Comparison of ENCODE assay signal across 9 cellular contexts in genomic region chr6:43368517-43369160, GRCh38. TPM values are rescaled to one million over a fixed set of nuclear protein-coding genes. Genes with fewer than 3 reads are reported as not detected.
DNase-seq lines count a peak whose midpoint lies in the region; ATAC-seq, FAIRE-seq and TF ChIP-seq lines count a peak whose summit lies in the region.
"Had no signal": no experiment of that assay in that cellular context is flagged by ENCODE, and none has a peak within 500 bp of the region (broad histone marks: within the 10 kb centered on the region; RNA-seq: fewer than 3 reads in every experiment).

No MANE protein-coding gene starts in this region.

- peak overlapping the region; percentile 91 for H3K27ac Mint-ChIP-seq in CD8-positive, alpha-beta T cell
- peak overlapping the region; percentile 55 for H3K27ac Mint-ChIP-seq in activated naive CD4-positive, alpha-beta T cell treated with anti-CD3 and anti-CD28 coated beads for 36 hours

- CTCF ChIA-PET in CD8-positive, alpha-beta T cell (lab: Charles Lee), result interaction anchor here (0.7 to 2.6 kb wide), 11 partner anchors 9 to 215 kb away, joined by 3 to 17 read pairs (median 4); no protein-coding TSS in a partner anchor
- CTCF ChIA-PET in activated naive CD4-positive, alpha-beta T cell treated with anti-CD3 and anti-CD28 coated beads for 36 hours (lab: Charles Lee), result interaction anchor here (1.0 to 1.3 kb wide), 3 partner anchors 11 to 29 kb away, joined by 3 to 4 read pairs (median 3); no protein-coding TSS in a partner anchor

- H3F3A ChIP-seq in MM.1S (ENCODE audit: insufficient read depth, low read length) (no peaks in the 10 kb centered on the region), neural cell (ENCODE audit: insufficient read depth, low read length, poor library complexity, severe bottlenecking) (no peaks in the 10 kb centered on the region)

- peak in 2 of 7 experiments; percentile 15 to 49 for DNase-seq in CD8-positive, alpha-beta T cell
- DNase-seq in MM.1S, result peak; percentile 23
- DNase-seq in activated naive CD4-positive, alpha-beta T cell treated with anti-CD3 and anti-CD28 coated beads for 36 hours, result peak; percentile 27
- peak; percentile 35 to 40 for DNase-seq in frontal cortex (ENCODE audit: low spot score in 2 of 2)
- no peak for DNase-seq in activated CD4-positive, CD25-positive, alpha-beta regulatory T cell (lab: John Stamatoyannopoulos, UW)
- no peak for DNase-seq in NCI-H774 (lab: John Stamatoyannopoulos, UW)

- peak overlapping the region; percentile 88 for H3K4me2 ChIP-seq in MM.1S (ENCODE audit: low read depth, low read length)
- peak overlapping the region; percentile 95 for H3K4me2 ChIP-seq in neural cell (ENCODE audit: low read length)

- TF ChIP-seq RAD21 in neural cell (conservative IDR thresholded peaks at IDR 0.05), result no peak

- H3K9me3 Mint-ChIP-seq in CD8-positive, alpha-beta T cell, result no peaks in the 10 kb centered on the region
- no peaks in the 10 kb centered on the region for H3K9me3 Mint-ChIP-seq in activated naive CD4-positive, alpha-beta T cell treated with anti-CD3 and anti-CD28 coated beads for 36 hours

- H3K9ac ChIP-seq in MM.1S (ENCODE audit: low read length) (peak overlapping the region; percentile 51; the same call in 1 of the 2 replicates), neural cell (ENCODE audit: low read length) (peak overlapping the region; percentile 87)

- intact Hi-C loops in CD8-positive, alpha-beta T cell (cut with DNase I, micrococcal nuclease), result loop anchor here (1.0 to 2.0 kb wide), 10 partner anchors 15 to 439 kb away; partner anchors contain the start of genes ABCC10 (in 2 of the 2), TJAP1 (in 2 of the 2), CNPY3 (in 1 of the 2) and GTPBP2 (in 1 of the 2)
- intact Hi-C loops in activated naive CD4-positive, alpha-beta T cell treated with anti-CD3 and anti-CD28 coated beads for 36 hours (cut with micrococcal nuclease), result loop anchor here (1.0 to 5.0 kb wide), 10 partner anchors 9 to 622 kb away; partner anchors contain the start of genes ABCC10, GTPBP2, POLH and POLR1C

- H3K4me3 ChIP-seq in CD8-positive, alpha-beta T cell (ENCODE audit: low read depth, low read length), result peak overlapping the region; percentile 64
- peak overlapping the region; percentile 67 for H3K4me3 ChIP-seq in MM.1S (ENCODE audit: low read length)
- peak overlapping the region; percentile 83 for H3K4me3 ChIP-seq in neural cell (ENCODE audit: low read length)

- H3K27me3 ChIP-seq in CD8-positive, alpha-beta T cell (ENCODE audit: insufficient read depth, low read length), result no peaks in the 10 kb centered on the region
- H3K27me3 ChIP-seq in MM.1S (replicated peaks; ENCODE audit: insufficient read depth, low read length) (no peaks in the 10 kb centered on the region), neural cell (ENCODE audit: insufficient read depth, low read depth, low read length) (no peaks in the 10 kb centered on the region)

- peak; percentile 6 for ATAC-seq in CD8-positive, alpha-beta T cell
- ATAC-seq in GM19463 (IDR thresholded peaks at IDR 0.05; ENCODE audit: unreplicated experiment), result peak; percentile 2

- H4K20me1 ChIP-seq in MM.1S (ENCODE audit: insufficient read depth, low read length) (no peaks in the 10 kb centered on the region), neural cell (ENCODE audit: insufficient read depth) (no peaks in the 10 kb centered on the region)

- peaks cover 9% of the 10 kb centered on the region for H3K36me3 ChIP-seq in CD8-positive, alpha-beta T cell (ENCODE audit: insufficient read depth, low read length)
- no peaks in the 10 kb centered on the region for H3K36me3 ChIP-seq in MM.1S (replicated peaks; ENCODE audit: insufficient read depth, low read length)
- H3K36me3 ChIP-seq in neural cell (ENCODE audit: insufficient read depth, low read length), result peaks cover 4% of the 10 kb centered on the region

- H3K79me2 ChIP-seq in MM.1S (ENCODE audit: low read length) (peaks cover 8% of the 10 kb centered on the region; the same call in 1 of the 2 replicates), neural cell (replicated peaks; ENCODE audit: insufficient read depth, low read length) (peaks cover 18% of the 10 kb centered on the region)

- peak overlapping the region; percentile 76 for H3K27ac ChIP-seq in CD8-positive, alpha-beta T cell (ENCODE audit: low read depth, low read length)
- no peak overlapping the region for H3K27ac ChIP-seq in MM.1S (ENCODE audit: low read length)
- peak overlapping the region; percentile 78 for H3K27ac ChIP-seq in neural cell (ENCODE audit: low read length)

- peak overlapping the region; percentile 89 for H3K4me3 Mint-ChIP-seq in CD8-positive, alpha-beta T cell
- H3K4me3 Mint-ChIP-seq in activated naive CD4-positive, alpha-beta T cell treated with anti-CD3 and anti-CD28 coated beads for 36 hours, result peak overlapping the region; percentile 83

- TF ChIP-seq EP300 in neural cell (conservative IDR thresholded peaks at IDR 0.05; ENCODE audit: poor library complexity, severe bottlenecking), result no peak

- H3K9me2 ChIP-seq in MM.1S (replicated peaks; ENCODE audit: insufficient read depth, low read length), result no peaks in the 10 kb centered on the region
- H3K9me2 ChIP-seq in neural cell (ENCODE audit: insufficient read depth, low read length), result no peaks in the 10 kb centered on the region

- peaks cover 33% of the 10 kb centered on the region for H3K4me1 ChIP-seq in CD8-positive, alpha-beta T cell (ENCODE audit: insufficient read depth, low read length)
- H3K4me1 ChIP-seq in MM.1S (ENCODE audit: low read length), result peaks cover 9% of the 10 kb centered on the region

- POLR2A ChIA-PET in CD8-positive, alpha-beta T cell (lab: Charles Lee), result interaction anchor here (0.6 to 4.4 kb wide), 11 partner anchors 8 to 439 kb away, joined by 3 to 65 read pairs (median 7); partner anchors contain the start of genes ABCC10, CNPY3, CRIP3 and DNPH1

- TF ChIP-seq CTCF in CD8-positive, alpha-beta T cell (IDR thresholded peaks at IDR 0.05), result no peak
- TF ChIP-seq CTCF in MM.1S (IDR thresholded peaks at IDR 0.05; ENCODE audit: low read length) (no peak), neural cell (IDR thresholded peaks at IDR 0.05; ENCODE audit: poor library complexity, severe bottlenecking) (no peak)

- H2AFZ ChIP-seq in MM.1S (ENCODE audit: low read length), result peak overlapping the region; percentile 57
- H2AFZ ChIP-seq in neural cell (ENCODE audit: low read depth, low read length), result peak overlapping the region; percentile 21

- no peaks in the 10 kb centered on the region for H3K27me3 Mint-ChIP-seq in CD8-positive, alpha-beta T cell (ENCODE audit: low read depth)
- no peaks in the 10 kb centered on the region for H3K27me3 Mint-ChIP-seq in activated naive CD4-positive, alpha-beta T cell treated with anti-CD3 and anti-CD28 coated beads for 36 hours (ENCODE audit: low read depth)

- H3K36me3 Mint-ChIP-seq in CD8-positive, alpha-beta T cell, result peaks cover 22% of the 10 kb centered on the region
- H3K36me3 Mint-ChIP-seq in activated naive CD4-positive, alpha-beta T cell treated with anti-CD3 and anti-CD28 coated beads for 36 hours (ENCODE audit: low read depth), result peaks cover 6% of the 10 kb centered on the region

- peaks cover 49% of the 10 kb centered on the region for H3K4me1 Mint-ChIP-seq in CD8-positive, alpha-beta T cell (ENCODE audit: low read depth)
- H3K4me1 Mint-ChIP-seq in activated naive CD4-positive, alpha-beta T cell treated with anti-CD3 and anti-CD28 coated beads for 36 hours (ENCODE audit: low read depth), result peaks cover 40% of the 10 kb centered on the region

- no peaks in the 10 kb centered on the region for H3K9me3 ChIP-seq in CD8-positive, alpha-beta T cell (ENCODE audit: low read length)
- H3K9me3 ChIP-seq in MM.1S (replicated peaks; ENCODE audit: insufficient read depth, low read length), result no peaks in the 10 kb centered on the region
- H3K9me3 ChIP-seq in neural cell (ENCODE audit: low read length), result no peaks in the 10 kb centered on the region

- FAIRE-seq in frontal cortex (lab: Jason Lieb, UNC), result no peak
- FAIRE-seq: TTC549 had no signal

TF ChIP-seq in neural cell, 6 proteins besides CTCF, POLR2A, EP300 and RAD21 (continues in another document):
- peak; percentile 59 for TF ChIP-seq MXI1 (conservative IDR thresholded peaks at IDR 0.05; ENCODE audit: poor library complexity, severe bottlenecking)
- TF ChIP-seq REST (IDR thresholded peaks at IDR 0.05; ENCODE audit: borderline replicate concordance), result no peak
- TF ChIP-seq TAF1 (IDR thresholded peaks at IDR 0.05; ENCODE audit: low read depth), result peak; percentile 9
- TF ChIP-seq POLR2AphosphoS5 (IDR thresholded peaks at IDR 0.05), result peak; percentile 56
- TF ChIP-seq SMC3 (conservative IDR thresholded peaks at IDR 0.05; ENCODE audit: poor library complexity), result no peak

RNA-seq across cellular contexts. Expression of gene ZNF318, which starts 0.8 kb away (rescaled TPM):
- 10 to 100 TPM; 18.2 TPM for total RNA-seq in CD8-positive, alpha-beta T cell
- total RNA-seq in activated naive CD4-positive, alpha-beta T cell treated with anti-CD3 and anti-CD28 coated beads for 36 hours, result 1 to 10 TPM; 9.3 to 9.9 TPM
- total RNA-seq in frontal cortex, result 9.8 TPM
- polyA plus RNA-seq in neural cell, result 11.7 and 16.1 TPM in 2 replicates
- polyA minus RNA-seq in neural cell, result 24.6 and 33.2 TPM in 2 replicates

RNA-seq across cellular contexts. Expression of gene ABCC10, which starts 58.7 kb away (rescaled TPM):
- total RNA-seq in CD8-positive, alpha-beta T cell, result 10 to 100 TPM; 39.7 to 45.5 TPM
- 10 to 100 TPM; 22.7 to 26.6 TPM for total RNA-seq in activated naive CD4-positive, alpha-beta T cell treated with anti-CD3 and anti-CD28 coated beads for 36 hours
- 17.9 TPM for total RNA-seq in frontal cortex
- 22.4 and 29.6 TPM in 2 replicates for polyA plus RNA-seq in neural cell
- 23.5 and 25.6 TPM in 2 replicates for polyA minus RNA-seq in neural cell

Comparison
In these comparisons a context has a peak if more than half of its experiments do, and no peak if none do; other contexts are left out.
1. DNase-seq: peak in MM.1S (single experiment), activated naive CD4-positive, alpha-beta T cell treated with anti-CD3 and anti-CD28 coated beads for 36 hours (single experiment) and frontal cortex (2 of 2); none in activated CD4-positive, CD25-positive, alpha-beta regulatory T cell (0 of 4) and NCI-H774 (single experiment).
2. Peak in every context shown above with its lines, with median percentiles within 50 percentile points of each other: H3K4me3 ChIP-seq.